ENCODE assay signal across 16 cellular contexts in genomic region chr2:33204945-33205344, GRCh38.
DNase-seq lines count a peak whose midpoint lies in the region; ATAC-seq and TF ChIP-seq lines count a peak whose summit lies in the region.
"Had no signal": no experiment of that assay in that cellular context is flagged by ENCODE, and none has a peak within 500 bp of the region (broad histone marks: within the 10 kb centered on the region; RNA-seq: fewer than 3 reads in every experiment).

No MANE protein-coding gene starts in this region.

- H3K4me1 Mint-ChIP-seq in glutamatergic neuron (ENCODE audit: low read depth, unreplicated experiment): peaks cover 22% of the 10 kb centered on the region
- H3K4me1 Mint-ChIP-seq: CD8-positive, alpha-beta memory T cell had no signal

- 86 to 95% (median 88%) methylated on average over 2 of the region's 2 CpGs for WGBS in stomach, 5 donors

- ATAC-seq in GM19025 (IDR thresholded peaks at IDR 0.05; ENCODE audit: low read depth, unreplicated experiment) (peak; percentile 41), GM21576 (IDR thresholded peaks at IDR 0.05; ENCODE audit: unreplicated experiment) (peak; percentile 50), HG03095 (IDR thresholded peaks at IDR 0.05; ENCODE audit: unreplicated experiment) (peak; percentile 55)
- ATAC-seq in activated naive CD4-positive, alpha-beta T cell treated with anti-CD3 and anti-CD28 coated beads, Interleukin-2, amount 50 U/mL, for 72 hours: no peak
- ATAC-seq: SK-N-SH treated with all-trans-retinoic acid at 6 μM for 48 hours had no signal

- H3K27me3 ChIP-seq in stomach: no peaks in the 10 kb centered on the region
- H3K27me3 ChIP-seq: transverse colon had no signal

- H3K36me3 ChIP-seq in stomach: no peaks in the 10 kb centered on the region
- H3K36me3 ChIP-seq: transverse colon had no signal

- no peak overlapping the region for H3K4me3 ChIP-seq in stomach
- H3K4me3 ChIP-seq: transverse colon had no signal

- H3K27ac Mint-ChIP-seq in glutamatergic neuron (ENCODE audit: unreplicated experiment): peak overlapping the region; percentile 59
- no peak overlapping the region for H3K27ac Mint-ChIP-seq in activated naive CD4-positive, alpha-beta T cell treated with anti-CD3 and anti-CD28 coated beads, Interleukin-2, amount 50 U/mL, for 72 hours
- H3K27ac Mint-ChIP-seq: activated naive CD8-positive, alpha-beta T cell; CD8-positive, alpha-beta memory T cell had no signal

- TF ChIP-seq CTCF in glutamatergic neuron (IDR thresholded peaks at IDR 0.05; ENCODE audit: partially characterized antibody, unreplicated experiment) (no peak), stomach (IDR thresholded peaks at IDR 0.05) (no peak)

- peaks cover 0 to 30% (median 9%) of the 10 kb centered on the region in 4 donors for H3K4me1 ChIP-seq in stomach
- H3K4me1 ChIP-seq: parathyroid adenoma had no signal

- peaks cover 5% of the 10 kb centered on the region for H3K9me3 Mint-ChIP-seq in glutamatergic neuron (ENCODE audit: unreplicated experiment)
- H3K9me3 Mint-ChIP-seq in activated naive CD4-positive, alpha-beta T cell treated with anti-CD3 and anti-CD28 coated beads, Interleukin-2, amount 50 U/mL, for 72 hours: peaks cover 0 to 3% of the 10 kb centered on the region in 2 donors
- H3K9me3 Mint-ChIP-seq: CD8-positive, alpha-beta memory T cell had no signal

- TF ChIP-seq POLR2A in stomach (IDR thresholded peaks at IDR 0.05): no peak

- DNase-seq in glutamatergic neuron (no peak), medulla oblongata (ENCODE audit: extremely low spot score) (no peak), NCI-H69 (lab: John Stamatoyannopoulos, UW) (no peak), stomach (no peak)
- no peak for DNase-seq in activated naive CD4-positive, alpha-beta T cell treated with anti-CD3 and anti-CD28 coated beads, Interleukin-2, amount 50 U/mL, for 72 hours (ENCODE audit: low spot score in 2 of 2)
- DNase-seq: caudate nucleus; CD8-positive, alpha-beta memory T cell; islet precursor cell; NCI-H1930; transverse colon had no signal

- H3K9me3 ChIP-seq in stomach: no peaks in the 10 kb centered on the region
- H3K9me3 ChIP-seq: transverse colon had no signal

- no peak for TF ChIP-seq EP300 in stomach (IDR thresholded peaks at IDR 0.05)

- H3K27ac ChIP-seq in stomach: no peak overlapping the region
- H3K27ac ChIP-seq: parathyroid adenoma, transverse colon had no signal

- no peaks in the 10 kb centered on the region for H3K27me3 Mint-ChIP-seq in glutamatergic neuron (ENCODE audit: unreplicated experiment)

- H3K36me3 Mint-ChIP-seq in glutamatergic neuron (ENCODE audit: unreplicated experiment): no peaks in the 10 kb centered on the region
- no peaks in the 10 kb centered on the region for H3K36me3 Mint-ChIP-seq in activated naive CD4-positive, alpha-beta T cell treated with anti-CD3 and anti-CD28 coated beads, Interleukin-2, amount 50 U/mL, for 72 hours
- H3K36me3 Mint-ChIP-seq: activated naive CD8-positive, alpha-beta T cell; CD8-positive, alpha-beta memory T cell had no signal

- intact Hi-C loops in stomach (cut with DNase I; ENCODE audit: low total_unique reads): no loop called here

- no peak overlapping the region for H3K4me3 Mint-ChIP-seq in glutamatergic neuron (ENCODE audit: unreplicated experiment)
- H3K4me3 Mint-ChIP-seq: activated naive CD8-positive, alpha-beta T cell; CD8-positive, alpha-beta memory T cell had no signal

Comparison
In these comparisons a context has a peak if more than half of its experiments do, and no peak if none do; other contexts are left out.
1. ATAC-seq: peak in GM19025 (single experiment), GM21576 (single experiment) and HG03095 (single experiment); none in activated naive CD4-positive, alpha-beta T cell treated with anti-CD3 and anti-CD28 coated beads, Interleukin-2, amount 50 U/mL, for 72 hours (0 of 2).